Comparison of ENCODE assay signal across 8 cellular contexts in the genomic region with DNA sequence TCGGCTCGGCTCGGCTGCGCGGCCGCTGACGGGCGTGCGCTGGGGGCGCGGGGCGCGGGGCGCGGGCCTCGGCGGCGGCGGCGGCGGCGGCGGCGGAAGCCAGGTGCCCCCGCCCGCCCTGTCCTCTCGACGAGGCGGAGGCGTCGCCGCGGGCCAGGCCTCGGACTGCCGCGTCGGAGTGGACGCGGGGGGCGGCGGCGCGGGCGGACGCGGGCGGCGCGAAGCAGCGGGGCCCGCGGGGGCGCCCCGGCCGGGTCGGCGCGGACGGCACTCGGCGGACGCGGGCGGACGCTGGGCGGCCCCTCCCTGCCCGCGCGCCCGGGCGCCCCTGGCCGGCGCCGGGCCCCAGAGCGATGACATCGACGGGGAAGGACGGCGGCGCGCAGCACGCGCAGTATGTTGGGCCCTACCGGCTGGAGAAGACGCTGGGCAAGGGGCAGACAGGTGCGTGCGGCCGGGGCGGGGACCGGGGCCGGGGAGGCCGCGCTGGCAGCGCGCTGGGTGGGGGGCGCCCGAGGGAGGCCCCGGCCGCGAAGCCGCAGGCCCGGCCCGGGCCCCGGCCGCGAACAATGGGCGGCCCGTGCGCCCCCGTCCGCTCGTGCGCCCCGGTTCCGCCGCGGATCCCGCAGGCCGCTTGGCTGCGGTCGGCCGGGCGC. TPM values are rescaled to one million over a fixed set of nuclear protein-coding genes. Genes with fewer than 3 reads are reported as not detected.
DNase-seq lines count a peak whose midpoint lies in the region; ATAC-seq and TF ChIP-seq lines count a peak whose summit lies in the region.

A gene (plus strand): TSS at position 3 of the 656 bp plus-strand sequence. CDS start 351 bp downstream, at position 354.

- intact Hi-C loops in activated CD4-positive, alpha-beta T cell treated with anti-CD3 and anti-CD28 coated beads, Interleukin-2, amount 10 ng/mL, durations not matched to agents 24 days and 14 days (cut with micrococcal nuclease): loop anchor here (2.0 to 10.0 kb wide), 2 partner anchors 53 to 185 kb away; a partner anchor contains a TSS
- intact Hi-C loops in tibial artery (cut with DNase I; ENCODE audit: low total_unique reads): loop anchor here (5.0 kb wide), 1 partner anchor 53 kb away; no protein-coding TSS in a partner anchor

- H3K27me3 Mint-ChIP-seq in activated CD4-positive, alpha-beta T cell treated with anti-CD3 and anti-CD28 coated beads, Interleukin-2, amount 10 ng/mL, durations not matched to agents 24 days and 14 days: peaks cover 42% of the 10 kb centered on the region
- H3K27me3 Mint-ChIP-seq in activated naive CD8-positive, alpha-beta T cell treated with anti-CD3 and anti-CD28 coated beads, Interleukin-2, amount 10 ng/mL, durations not matched to agents 7 days and 5 days: peaks cover 21% of the 10 kb centered on the region

- peak within 1 kb of the TSS; percentile 29 to 52 for H3K27ac ChIP-seq in tibial artery

- no peaks in the 10 kb centered on the region for H3K9me3 ChIP-seq in tibial artery

- no peaks in the 10 kb centered on the region for H3K9me3 Mint-ChIP-seq in activated CD4-positive, alpha-beta T cell treated with anti-CD3 and anti-CD28 coated beads, Interleukin-2, amount 10 ng/mL, durations not matched to agents 24 days and 14 days
- no peaks in the 10 kb centered on the region for H3K9me3 Mint-ChIP-seq in activated naive CD8-positive, alpha-beta T cell treated with anti-CD3 and anti-CD28 coated beads, Interleukin-2, amount 10 ng/mL, durations not matched to agents 7 days and 5 days

- H3K27ac Mint-ChIP-seq in activated CD4-positive, alpha-beta T cell treated with anti-CD3 and anti-CD28 coated beads, Interleukin-2, amount 10 ng/mL, durations not matched to agents 24 days and 14 days: no peak within 1 kb of the TSS
- no peak within 1 kb of the TSS for H3K27ac Mint-ChIP-seq in activated naive CD8-positive, alpha-beta T cell treated with anti-CD3 and anti-CD28 coated beads, Interleukin-2, amount 10 ng/mL, durations not matched to agents 7 days and 5 days

- H3K4me1 ChIP-seq in tibial artery: peaks cover 0 to 19% (median 17%) of the 10 kb centered on the region in 4 donors

- H3K4me3 Mint-ChIP-seq in activated CD4-positive, alpha-beta T cell treated with anti-CD3 and anti-CD28 coated beads, Interleukin-2, amount 10 ng/mL, durations not matched to agents 24 days and 14 days: peak within 1 kb of the TSS; percentile 59
- peak within 1 kb of the TSS; percentile 60 for H3K4me3 Mint-ChIP-seq in activated naive CD8-positive, alpha-beta T cell treated with anti-CD3 and anti-CD28 coated beads, Interleukin-2, amount 10 ng/mL, durations not matched to agents 7 days and 5 days

- peaks cover 45% of the 10 kb centered on the region for H3K27me3 ChIP-seq in kidney epithelial cell (ENCODE audit: control insufficient read depth, insufficient read depth, low read length)
- peaks cover 0 to 42% of the 10 kb centered on the region in 2 donors for H3K27me3 ChIP-seq in tibial artery

- no peak for ATAC-seq in activated naive CD8-positive, alpha-beta T cell treated with anti-CD3 and anti-CD28 coated beads, Interleukin-2, amount 10 ng/mL, durations not matched to agents 7 days and 5 days (ENCODE audit: low read depth)
- no peak for ATAC-seq in HG03439 (IDR thresholded peaks at IDR 0.05; ENCODE audit: unreplicated experiment)

- H3K4me1 Mint-ChIP-seq in activated CD4-positive, alpha-beta T cell treated with anti-CD3 and anti-CD28 coated beads, Interleukin-2, amount 10 ng/mL, durations not matched to agents 24 days and 14 days: peaks cover 4% of the 10 kb centered on the region
- H3K4me1 Mint-ChIP-seq in activated naive CD8-positive, alpha-beta T cell treated with anti-CD3 and anti-CD28 coated beads, Interleukin-2, amount 10 ng/mL, durations not matched to agents 7 days and 5 days: no peaks in the 10 kb centered on the region

- H3K4me3 ChIP-seq in kidney epithelial cell (ENCODE audit: low read depth, low read length) (peak within 1 kb of the TSS; percentile 35), tibial artery (peak within 1 kb of the TSS; percentile 43 to 54)

- no peaks in the 10 kb centered on the region for H3K36me3 ChIP-seq in kidney epithelial cell (ENCODE audit: control insufficient read depth, insufficient read depth, low read length)
- no peaks in the 10 kb centered on the region for H3K36me3 ChIP-seq in tibial artery

- no peak for TF ChIP-seq CTCF in kidney epithelial cell (IDR thresholded peaks at IDR 0.05; ENCODE audit: insufficient read depth, low read length, poor library complexity, severe bottlenecking)
- TF ChIP-seq CTCF in tibial artery (IDR thresholded peaks at IDR 0.05): no peak

- H3K36me3 Mint-ChIP-seq in activated CD4-positive, alpha-beta T cell treated with anti-CD3 and anti-CD28 coated beads, Interleukin-2, amount 10 ng/mL, durations not matched to agents 24 days and 14 days (ENCODE audit: low read depth): no peaks in the 10 kb centered on the region
- no peaks in the 10 kb centered on the region for H3K36me3 Mint-ChIP-seq in activated naive CD8-positive, alpha-beta T cell treated with anti-CD3 and anti-CD28 coated beads, Interleukin-2, amount 10 ng/mL, durations not matched to agents 7 days and 5 days

- DNase-seq in activated CD4-positive, alpha-beta T cell treated with anti-CD3 and anti-CD28 coated beads, Interleukin-2, amount 10 ng/mL, durations not matched to agents 24 days and 14 days: no peak
- DNase-seq in activated CD4-positive, alpha-beta T cell treated with anti-CD3 and anti-CD28 coated beads for 4 hours: no peak
- DNase-seq in activated naive CD8-positive, alpha-beta T cell treated with anti-CD3 and anti-CD28 coated beads, Interleukin-2, amount 10 ng/mL, durations not matched to agents 7 days and 5 days: no peak
- DNase-seq in kidney epithelial cell (ENCODE audit: low read depth): no peak
- DNase-seq in tibial artery: no peak
- DNase-seq in kidney glomerular epithelial cell (lab: John Stamatoyannopoulos, UW): no peak
- DNase-seq in DMS153 (lab: John Stamatoyannopoulos, UW): no peak

- POLR2A ChIA-PET in activated naive CD8-positive, alpha-beta T cell treated with anti-CD3 and anti-CD28 coated beads, Interleukin-2, amount 10 ng/mL, durations not matched to agents 7 days and 5 days (lab: Charles Lee): interaction anchor here (1.4 to 1.8 kb wide), 2 partner anchors 80 to 127 kb away, joined by 5 to 10 read pairs; a partner anchor contains a TSS

RNA-seq across cellular contexts. Expression of the gene that starts here (rescaled TPM):
- 0.84 and 0.97 TPM in 2 replicates for total RNA-seq in activated CD4-positive, alpha-beta T cell treated with anti-CD3 and anti-CD28 coated beads, Interleukin-2, amount 10 ng/mL, durations not matched to agents 24 days and 14 days
- total RNA-seq in activated naive CD8-positive, alpha-beta T cell treated with anti-CD3 and anti-CD28 coated beads, Interleukin-2, amount 10 ng/mL, durations not matched to agents 7 days and 5 days: under 1 TPM; 0.36 to 0.37 TPM
- total RNA-seq in kidney epithelial cell: 0.75 and 2.4 TPM in 2 replicates
